In the genomic region with DNA sequence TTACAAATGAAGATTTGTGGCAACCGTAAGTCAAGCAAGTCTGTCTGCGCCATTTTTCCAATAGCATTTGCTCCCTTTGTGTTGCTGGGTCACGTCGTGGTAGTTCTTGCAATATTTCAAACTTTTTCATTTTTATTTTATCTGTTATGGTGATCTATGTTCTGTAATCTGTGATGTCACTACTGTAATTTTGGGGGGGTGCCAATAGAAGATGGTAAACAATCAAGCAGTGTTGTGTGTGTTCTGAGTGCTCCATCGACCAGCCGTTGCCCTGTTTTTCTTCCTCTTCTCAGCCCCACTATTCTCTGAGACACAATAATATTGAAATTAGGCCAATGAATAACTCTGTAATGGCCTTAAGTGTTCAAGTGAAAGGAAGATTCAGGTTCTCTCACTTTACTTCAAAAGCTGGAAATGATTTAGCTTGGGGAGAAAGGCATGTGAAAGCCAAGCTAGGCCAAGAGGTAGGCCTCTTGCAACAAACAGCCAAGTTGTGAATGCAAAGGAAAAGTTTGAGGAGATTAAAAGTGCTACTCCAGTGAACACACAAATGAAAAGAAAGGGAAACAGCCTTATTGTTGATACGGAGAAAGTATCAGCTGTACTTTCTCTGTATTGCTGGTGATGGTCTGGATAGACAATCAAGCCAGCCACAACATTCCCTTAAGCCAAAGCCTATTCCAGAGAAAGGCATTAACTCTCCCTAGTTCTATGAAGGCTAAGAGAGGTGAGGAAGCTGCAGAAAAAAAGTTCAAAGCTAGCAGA, we compare ENCODE assay signal across 27 cellular contexts. TPM values are rescaled to one million over a fixed set of nuclear protein-coding genes. Genes with fewer than 3 reads are reported as not detected.
A peak's percentile ranks its signal among the peaks of the same experiment; 100 is the strongest.
DNase-seq lines count a peak whose midpoint lies in the region; ATAC-seq, FAIRE-seq and TF ChIP-seq lines count a peak whose summit lies in the region.
"Had no signal": no experiment of that assay in that cellular context is flagged by ENCODE, and none has a peak within 500 bp of the region (broad histone marks: within the 10 kb centered on the region; RNA-seq: fewer than 3 reads in every experiment).

No MANE protein-coding gene starts in this region.

- H3K9me3 ChIP-seq in breast epithelium (no peaks in the 10 kb centered on the region), skeletal muscle tissue (ENCODE audit: control insufficient read depth in 3 of 3, low read length in 3 of 3) (no peaks in the 10 kb centered on the region), BE2C (no peaks in the 10 kb centered on the region)
- H3K9me3 ChIP-seq: MG63, thoracic aorta had no signal

- FAIRE-seq in GM12891 (lab: Jason Lieb, UNC): no peak

- no peak for ATAC-seq in GM18909 (IDR thresholded peaks at IDR 0.05; ENCODE audit: poor library complexity, unreplicated experiment)
- ATAC-seq: activated naive CD4-positive, alpha-beta T cell treated with anti-CD3 and anti-CD28 coated beads, Interleukin-2, amount 50 U/mL, for 72 hours; heart left ventricle; stimulated activated naive B cell treated with anti-CD40 and anti-IgM and Interleukin-4, amounts not matched to agents 10 μg/mL and 1 μg/mL and 100 μg/mL, for 72 hours had no signal

- no peaks in the 10 kb centered on the region for H3K27me3 ChIP-seq in breast epithelium
- H3K27me3 ChIP-seq in skeletal muscle tissue (ENCODE audit: control insufficient read depth in 3 of 3, insufficient read depth in 3 of 3, low read length in 3 of 3): no peaks in the 10 kb centered on the region
- no peaks in the 10 kb centered on the region; the same call in 1 of the 2 replicates for H3K27me3 ChIP-seq in BE2C
- H3K27me3 ChIP-seq: heart left ventricle, MG63 had no signal

- TF ChIP-seq POLR2A in GM12891 (IDR thresholded peaks at IDR 0.05; ENCODE audit: low read depth, low read length): 0 out of 2 replicates have a peak, but pooled peaks have one; percentile 30
- no peak for TF ChIP-seq POLR2A in breast epithelium (IDR thresholded peaks at IDR 0.05)

- intact Hi-C loops in breast epithelium (cut with DNase I; ENCODE audit: low total_unique reads): no loop called here

- H3K36me3 ChIP-seq in breast epithelium (no peaks in the 10 kb centered on the region), skeletal muscle tissue (ENCODE audit: control insufficient read depth in 3 of 3, insufficient read depth in 3 of 3, low read length in 3 of 3) (no peaks in the 10 kb centered on the region), BE2C (no peaks in the 10 kb centered on the region)
- H3K36me3 ChIP-seq: heart left ventricle, thoracic aorta had no signal

- DNase-seq in GM12891 (ENCODE audit: insufficient read length, low spot score): no peak
- no peak for DNase-seq in breast epithelium (ENCODE audit: low spot score in 2 of 2)
- peak; percentile 53 for DNase-seq in fibroblast of villous mesenchyme (ENCODE audit: low read depth)
- no peak for DNase-seq in BE2C
- no peak for DNase-seq in NCI-H226
- DNase-seq: activated CD4-positive, alpha-beta memory T cell treated with anti-CD3 and anti-CD28 coated beads for 36 hours; activated CD4-positive, CD25-positive, alpha-beta regulatory T cell treated with anti-CD3 and anti-CD28 coated beads, Interleukin-2, amount 50 U/mL, for 72 hours; aorta; Calu3; DMS79 treated with DMSO at 0.1 percent for 48 hours; foreskin fibroblast; HCEC 1CT; heart left ventricle; KBM-7; kidney glomerular epithelial cell; MG63; NCI-H1417; NCI-H2029 treated with DMSO at 0.1 percent for 48 hours; RPMI8226; stimulated activated CD4-positive, alpha-beta T cell treated with anti-CD3 and anti-CD28 coated beads, Interleukin-15, amount 100 ng/mL, for 24 hours; stimulated activated naive B cell treated with anti-CD40 and anti-IgM and Interleukin-4, amounts not matched to agents 10 μg/mL and 1 μg/mL and 100 μg/mL, for 72 hours had no signal

- H3K27ac ChIP-seq in breast epithelium (peak overlapping the region; percentile 30 to 61), skeletal muscle tissue (ENCODE audit: low read depth, low read length) (peak overlapping the region; percentile 20)
- H3K27ac ChIP-seq: C4-2B, thoracic aorta had no signal

- TF ChIP-seq CTCF in breast epithelium (IDR thresholded peaks at IDR 0.05) (no peak), fibroblast of villous mesenchyme (IDR thresholded peaks at IDR 0.05; ENCODE audit: insufficient read depth, low read depth, low read length) (no peak), BE2C (IDR thresholded peaks at IDR 0.05; ENCODE audit: low read depth, low read length) (no peak)

- H3K4me3 ChIP-seq in breast epithelium (no peak overlapping the region), fibroblast of villous mesenchyme (ENCODE audit: low read depth, low read length) (no peak overlapping the region), skeletal muscle tissue (ENCODE audit: low read length in 3 of 3) (no peak overlapping the region), BE2C (ENCODE audit: low read depth, low read length) (no peak overlapping the region)
- H3K4me3 ChIP-seq: heart left ventricle, lung, MG63, thoracic aorta had no signal

- no peaks in the 10 kb centered on the region for H3K4me1 ChIP-seq in breast epithelium
- peaks cover 0 to 5% (median 3%) of the 10 kb centered on the region in 3 donors for H3K4me1 ChIP-seq in skeletal muscle tissue (ENCODE audit: control insufficient read depth in 3 of 3, insufficient read depth in 3 of 3, low read length in 3 of 3)
- H3K4me1 ChIP-seq in BE2C: no peaks in the 10 kb centered on the region

- no peak overlapping the region for H3K9ac ChIP-seq in skeletal muscle tissue (ENCODE audit: low read depth in 1 of 3, low read length in 3 of 3)

TF ChIP-seq in GM12891, 5 proteins besides CTCF, POLR2A, EP300 and RAD21:
- TF ChIP-seq POU2F2 (IDR thresholded peaks at IDR 0.05; ENCODE audit: low read depth, low read length) (no peak), POLR2AphosphoS5 (IDR thresholded peaks at IDR 0.05; ENCODE audit: low read depth, low read length) (peak; percentile 57)
TF ChIP-seq in GM12891: peak in this region for 1.

RNA-seq across cellular contexts. Expression of gene ZC3H12C, which starts 7.5 kb away (rescaled TPM):
- polyA plus RNA-seq in GM12891 (2012; ENCODE audit: low read depth, missing spikeins): 6.0 TPM
- total RNA-seq in breast epithelium (10 to 100 TPM; 10.2 to 19.8 (median 13.2) TPM), fibroblast of villous mesenchyme (7.4 and 15.5 TPM in 2 replicates), skeletal muscle tissue (13.6 TPM)
- 4.1 TPM for polyA plus RNA-seq in BE2C (2012; ENCODE audit: insufficient read depth, insufficient read length, low read depth)
